ENCODE assay signal across 13 cellular contexts in genomic region chr2:200968735-200969134, GRCh38. TPM values are rescaled to one million over a fixed set of nuclear protein-coding genes. Genes with fewer than 3 reads are reported as not detected.
DNase-seq lines count a peak whose midpoint lies in the region; ATAC-seq, FAIRE-seq and TF ChIP-seq lines count a peak whose summit lies in the region.
"Had no signal": no experiment of that assay in that cellular context is flagged by ENCODE, and none has a peak within 500 bp of the region (broad histone marks: within the 10 kb centered on the region; RNA-seq: fewer than 3 reads in every experiment).

No MANE protein-coding gene starts in this region.

- CTCF ChIA-PET in CD8-positive, alpha-beta memory T cell (lab: Charles Lee) = interaction anchor here (1.5 kb wide), 1 partner anchor 190 kb away, joined by 4 read pairs; no protein-coding TSS in a partner anchor

- H3K9me1 ChIP-seq in keratinocyte (ENCODE audit: control insufficient read depth, extremely low read depth, insufficient read depth, low read length) = no peaks in the 10 kb centered on the region

- no peak for TF ChIP-seq CTCF in 22Rv1 (IDR thresholded peaks at IDR 0.05)
- TF ChIP-seq CTCF in VCaP (conservative IDR thresholded peaks at IDR 0.05) = no peak; the same call in 1 of the 2 replicates
- no peak for TF ChIP-seq CTCF in keratinocyte (optimal IDR thresholded peaks at IDR 0.05 in 1 of 3, IDR thresholded peaks at IDR 0.05 in 1 of 3, conservative IDR thresholded peaks at IDR 0.05 in 1 of 3; ENCODE audit: extremely low read depth in 1 of 3, insufficient read depth in 2 of 3, low read length in 3 of 3)
- no peak for TF ChIP-seq CTCF in GM20000 (IDR thresholded peaks at IDR 0.05; ENCODE audit: extremely low read depth, missing control alignments)

- no peaks in the 10 kb centered on the region for H3K27me3 Mint-ChIP-seq in CD8-positive, alpha-beta memory T cell

- H4K20me1 ChIP-seq in keratinocyte (ENCODE audit: control insufficient read depth, extremely low read depth, insufficient read depth, low read length) = no peaks in the 10 kb centered on the region

- dilution Hi-C loops in keratinocyte (cut with MboI; ENCODE audit: extremely low pct_ligation_motif_present, low sequenced_read_pairs) = no loop called here

- H3K27ac Mint-ChIP-seq in CD8-positive, alpha-beta memory T cell = peak overlapping the region; percentile 0 to 75 (median 12)

- H3K27ac ChIP-seq in 22Rv1 (peak overlapping the region; percentile 41), VCaP (peak overlapping the region; percentile 27; the same call in 1 of the 2 replicates), keratinocyte (ENCODE audit: control insufficient read depth, insufficient read depth, low read length) (peak overlapping the region; percentile 73)
- H3K27ac ChIP-seq in CD8-positive, alpha-beta memory T cell (ENCODE audit: low read depth, low read length) = no peak overlapping the region

- H3K36me3 ChIP-seq in CD8-positive, alpha-beta memory T cell (ENCODE audit: insufficient read depth, low read length) = no peaks in the 10 kb centered on the region
- peaks cover 0 to 2% of the 10 kb centered on the region in 2 experiments for H3K36me3 ChIP-seq in keratinocyte (ENCODE audit: control insufficient read depth in 2 of 2, extremely low read depth in 1 of 2, insufficient read depth in 2 of 2, low read length in 2 of 2)

- FAIRE-seq in keratinocyte (lab: Jason Lieb, UNC) = no peak
- FAIRE-seq: astrocyte had no signal

- peaks cover 0 to 9% (median 0%) of the 10 kb centered on the region in 3 donors for H3K36me3 Mint-ChIP-seq in CD8-positive, alpha-beta memory T cell

- H3K4me1 ChIP-seq in CD8-positive, alpha-beta memory T cell (ENCODE audit: insufficient read depth, low read length) = peaks cover 19% of the 10 kb centered on the region
- peaks cover 27% of the 10 kb centered on the region for H3K4me1 ChIP-seq in keratinocyte (ENCODE audit: control insufficient read depth, extremely low read depth, insufficient read depth, low read length)

- H3K9me3 ChIP-seq in CD8-positive, alpha-beta memory T cell (ENCODE audit: low read length) = no peaks in the 10 kb centered on the region
- no peaks in the 10 kb centered on the region for H3K9me3 ChIP-seq in keratinocyte (ENCODE audit: control insufficient read depth, low read depth, low read length)

- no peak overlapping the region for H3K9ac ChIP-seq in keratinocyte (ENCODE audit: control insufficient read depth, extremely low read depth, insufficient read depth, low read length)

- H3K9me3 Mint-ChIP-seq in CD8-positive, alpha-beta memory T cell = no peaks in the 10 kb centered on the region

- no peak overlapping the region for H2AFZ ChIP-seq in keratinocyte (ENCODE audit: control insufficient read depth, low read length)

- DNase-seq in CD8-positive, alpha-beta memory T cell = no peak
- no peak for DNase-seq in keratinocyte (ENCODE audit: low read depth, low spot score)
- DNase-seq in GM20000 (ENCODE audit: low spot score) = no peak
- no peak for DNase-seq in DMS114 treated with DMSO at 0.1 percent for 48 hours (lab: John Stamatoyannopoulos, UW; ENCODE audit: unreplicated experiment)
- DNase-seq in NCI-H2171 treated with DMSO at 0.1 percent for 48 hours (lab: John Stamatoyannopoulos, UW) = no peak
- DNase-seq: C1 segment of cervical spinal cord; hypothalamus; NCI-H2171; stimulated activated CD4-positive, alpha-beta T cell treated with anti-CD3 and anti-CD28 coated beads, Interleukin-4, amount 100 ng/mL, for 24 hours had no signal

- peaks cover 31 to 40% (median 32%) of the 10 kb centered on the region in 3 donors for H3K4me1 Mint-ChIP-seq in CD8-positive, alpha-beta memory T cell

- ATAC-seq in GM21423 (IDR thresholded peaks at IDR 0.05; ENCODE audit: unreplicated experiment) = no peak

- H3K4me3 Mint-ChIP-seq in CD8-positive, alpha-beta memory T cell = no peak overlapping the region

- H3K4me3 ChIP-seq in CD8-positive, alpha-beta memory T cell (ENCODE audit: low read length) = no peak overlapping the region
- H3K4me3 ChIP-seq in keratinocyte (ENCODE audit: control insufficient read depth in 2 of 3, extremely low read depth in 1 of 3, insufficient read depth in 2 of 3, low read depth in 1 of 3, low read length in 3 of 3) = no peak overlapping the region

- no peak overlapping the region for H3K4me2 ChIP-seq in keratinocyte (ENCODE audit: control insufficient read depth, extremely low read depth, insufficient read depth, low read depth, low read length)

- POLR2A ChIA-PET in CD8-positive, alpha-beta memory T cell (lab: Charles Lee) = no interaction called here

- no peaks in the 10 kb centered on the region for H3K27me3 ChIP-seq in CD8-positive, alpha-beta memory T cell (ENCODE audit: insufficient read depth, low read length, poor library complexity, severe bottlenecking)
- no peaks in the 10 kb centered on the region for H3K27me3 ChIP-seq in keratinocyte (ENCODE audit: control insufficient read depth, extremely low read depth, insufficient read depth, low read length)

- peaks cover 4% of the 10 kb centered on the region for H3K79me2 ChIP-seq in keratinocyte (ENCODE audit: control insufficient read depth, insufficient read depth, low read length)

RNA-seq across cellular contexts. Expression of gene ORC2, which starts 5.3 kb away (rescaled TPM):
- total RNA-seq in CD8-positive, alpha-beta memory T cell = 10 to 100 TPM; 47.9 to 51.9 TPM
- polyA plus RNA-seq in CD8-positive, alpha-beta memory T cell = 8.5 TPM
- polyA plus RNA-seq in keratinocyte = 6.3 to 13.5 TPM (median 9.0 TPM) in 3 replicates
- 31.6 TPM for polyA plus RNA-seq in keratinocyte (2011; ENCODE audit: low read depth)
- polyA plus RNA-seq in keratinocyte (2011; cell fraction: cytosol; rRNA removed) = 4.9 and 8.7 TPM in 2 replicates
- polyA plus RNA-seq in keratinocyte (2011; cell fraction: nucleus; rRNA removed) = 15.1 and 19.3 TPM in 2 replicates
- 10.6 and 18.1 TPM in 2 replicates for polyA plus RNA-seq in keratinocyte (2012; ENCODE audit: low replicate concordance)
- 3.4 to 14.2 TPM (median 5.5 TPM) in 3 replicates for polyA minus RNA-seq in keratinocyte
- 4.6 TPM for polyA minus RNA-seq in keratinocyte (2011; cell fraction: cytosol; rRNA and poly(A)+ RNA removed)
- polyA minus RNA-seq in keratinocyte (2011; cell fraction: nucleus; rRNA and poly(A)+ RNA removed) = 10.4 and 26.1 TPM in 2 replicates
